ENCODE assay signal across 9 cellular contexts in genomic region chr3:37173806-37174205, GRCh38. TPM values are rescaled to one million over a fixed set of nuclear protein-coding genes. Genes with fewer than 3 reads are reported as not detected.
DNase-seq lines count a peak whose midpoint lies in the region; ATAC-seq and TF ChIP-seq lines count a peak whose summit lies in the region.
"Had no signal": no experiment of that assay in that cellular context is flagged by ENCODE, and none has a peak within 500 bp of the region (broad histone marks: within the 10 kb centered on the region; RNA-seq: fewer than 3 reads in every experiment).

No MANE protein-coding gene starts in this region.

- peak overlapping the region in 2 of 3 donors; percentile 77 to 98 for H3K4me3 ChIP-seq in right lobe of liver
- peak overlapping the region; percentile 90 for H3K4me3 ChIP-seq in thoracic aorta

- ATAC-seq in right lobe of liver, result peak in 2 of 4 donors; percentile 21 to 44
- no peak for ATAC-seq in thoracic aorta (ENCODE audit: insufficient number of reproducible peaks, low FRiP score, low read depth)

- H3K4me3 Mint-ChIP-seq in activated naive CD4-positive, alpha-beta T cell treated with anti-CD3 and anti-CD28 coated beads, Interleukin-2, amount 50 U/mL, for 24 hours, result peak overlapping the region; percentile 95

- H3K4me1 ChIP-seq in right lobe of liver, result peaks cover 0 to 27% (median 7%) of the 10 kb centered on the region in 4 donors
- H3K4me1 ChIP-seq in thoracic aorta (ENCODE audit: control insufficient read depth in 1 of 2, low read depth in 2 of 2), result peaks cover 29 to 68% of the 10 kb centered on the region in 2 donors

- peaks cover 6% of the 10 kb centered on the region for H3K36me3 Mint-ChIP-seq in activated naive CD4-positive, alpha-beta T cell treated with anti-CD3 and anti-CD28 coated beads, Interleukin-2, amount 50 U/mL, for 24 hours

- DNase-seq in activated naive CD4-positive, alpha-beta T cell treated with Interleukin-2 at 50 U/mL for 16 hours, result no peak
- DNase-seq in astrocyte of the hippocampus (ENCODE audit: low read depth, low spot score) (peak; percentile 42), right lobe of liver (no peak), thoracic aorta (ENCODE audit: low spot score) (no peak), NCI-H1105 treated with DMSO at 0.1 percent for 48 hours (lab: John Stamatoyannopoulos, UW) (no peak), hepatic stellate cell (ENCODE audit: low spot score) (no peak), iPS-NIHi11 (ENCODE audit: low spot score) (no peak)
- DNase-seq: NCI-H2029 had no signal

- no peaks in the 10 kb centered on the region for H3K9me3 Mint-ChIP-seq in activated naive CD4-positive, alpha-beta T cell treated with anti-CD3 and anti-CD28 coated beads, Interleukin-2, amount 50 U/mL, for 24 hours

- H3K27ac Mint-ChIP-seq in activated naive CD4-positive, alpha-beta T cell treated with anti-CD3 and anti-CD28 coated beads, Interleukin-2, amount 50 U/mL, for 24 hours, result peak overlapping the region; percentile 59

- H3K36me3 ChIP-seq in right lobe of liver (peaks cover 0 to 13% (median 6%) of the 10 kb centered on the region in 4 donors), thoracic aorta (no peaks in the 10 kb centered on the region)

- H3K27me3 Mint-ChIP-seq in activated naive CD4-positive, alpha-beta T cell treated with anti-CD3 and anti-CD28 coated beads, Interleukin-2, amount 50 U/mL, for 24 hours, result no peaks in the 10 kb centered on the region

- no peak for TF ChIP-seq CTCF in right lobe of liver (IDR thresholded peaks at IDR 0.05)
- TF ChIP-seq CTCF in thoracic aorta (IDR thresholded peaks at IDR 0.05), result no peak

- 8% methylated on average over 3 of the region's 3 CpGs for WGBS in right lobe of liver (ENCODE audit: insufficient coverage, low coverage, low lambda C conversion rate, missing lambda C conversion rate)

- no peak for TF ChIP-seq POLR2A in right lobe of liver (IDR thresholded peaks at IDR 0.05)

- H3K4me1 Mint-ChIP-seq in activated naive CD4-positive, alpha-beta T cell treated with anti-CD3 and anti-CD28 coated beads, Interleukin-2, amount 50 U/mL, for 24 hours, result peaks cover 69% of the 10 kb centered on the region

- intact Hi-C loops in right lobe of liver (cut with DNase I), result no loop called here

- peak overlapping the region; percentile 94 to 97 (median 97) for H3K27ac ChIP-seq in right lobe of liver
- peak overlapping the region; percentile 26 to 96 for H3K27ac ChIP-seq in thoracic aorta

- H3K9me3 ChIP-seq in right lobe of liver (no peaks in the 10 kb centered on the region), thoracic aorta (no peaks in the 10 kb centered on the region)

- no peaks in the 10 kb centered on the region for H3K27me3 ChIP-seq in right lobe of liver
- H3K27me3 ChIP-seq in thoracic aorta (replicated peaks; ENCODE audit: insufficient read depth), result no peaks in the 10 kb centered on the region

RNA-seq across cellular contexts. Expression of gene LRRFIP2, which starts 0.6 kb away (rescaled TPM):
- 10 to 100 TPM; 32.8 to 46.1 (median 39.6) TPM for total RNA-seq in right lobe of liver
- 100 to 1,000 TPM in 1 of 2 donors, 10 to 100 TPM in 1; 98.8 to 123 TPM for total RNA-seq in thoracic aorta
